In the genomic region with DNA sequence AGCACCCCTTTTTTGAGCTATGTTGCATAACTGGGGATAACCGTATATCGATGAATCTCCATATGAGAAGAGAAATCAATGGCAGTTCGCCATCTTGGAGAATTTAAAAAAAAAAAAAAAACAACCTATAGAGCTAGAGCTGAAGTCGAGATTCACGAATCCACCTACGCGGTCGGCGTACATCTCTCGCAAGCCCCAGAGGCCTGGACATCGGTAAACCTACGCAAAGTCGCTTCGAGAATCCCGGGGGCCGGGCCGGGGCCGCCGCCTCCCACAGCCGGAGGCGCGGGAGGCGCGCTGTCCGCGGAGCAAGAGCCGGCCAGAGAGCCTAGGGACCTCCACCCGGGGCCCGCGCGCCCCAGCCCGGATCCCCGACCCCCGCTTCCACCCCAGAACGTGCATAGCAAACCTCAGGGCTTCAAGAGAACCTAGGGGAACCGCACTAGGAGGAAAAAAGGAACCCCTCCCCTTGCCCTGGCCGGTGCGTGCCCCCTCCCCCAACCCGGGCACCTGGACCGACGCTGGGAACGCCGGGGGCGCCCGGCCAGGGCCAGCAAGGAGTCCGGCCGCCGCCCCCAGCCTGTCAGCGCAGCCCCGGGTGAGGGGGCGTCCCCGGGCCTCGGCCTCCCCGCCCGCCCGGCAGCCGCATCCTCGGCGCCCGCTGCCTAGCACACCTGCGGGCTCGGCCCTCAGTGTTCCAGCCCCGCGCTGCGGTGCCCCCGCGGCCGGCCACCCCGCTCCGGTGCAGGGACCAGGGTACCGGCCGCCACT, we compare ENCODE assay signal across 8 cellular contexts. TPM values are rescaled to one million over a fixed set of nuclear protein-coding genes. Genes with fewer than 3 reads are reported as not detected.
DNase-seq lines count a peak whose midpoint lies in the region; ATAC-seq, FAIRE-seq and TF ChIP-seq lines count a peak whose summit lies in the region.

No MANE protein-coding gene starts in this region.

- POLR2A ChIA-PET in A549 (lab: Yijun Ruan, JAX), result interaction anchor here (0.6 to 3.0 kb wide), 7 partner anchors 14 to 525 kb away, joined by 3 to 43 read pairs (median 4); no protein-coding TSS in a partner anchor
- POLR2A ChIA-PET in activated CD8-positive, alpha-beta T cell treated with anti-CD3 and anti-CD28 coated beads for 36 hours (lab: Charles Lee), result interaction anchor here (0.8 to 0.9 kb wide), 2 partner anchors 20 to 214 kb away, joined by 3 read pairs; no protein-coding TSS in a partner anchor

- DNase-seq in A549 (ENCODE audit: low read depth in 1 of 2, low spot score in 1 of 2), result peak; percentile 29 to 88
- DNase-seq in NCI-H226, result peak; percentile 62
- peak; percentile 89 for DNase-seq in activated CD8-positive, alpha-beta T cell treated with anti-CD3 and anti-CD28 coated beads for 36 hours
- peak; percentile 86 for DNase-seq in ecto neural progenitor cell (ENCODE audit: low spot score)
- DNase-seq in lower leg skin (ENCODE audit: low spot score in 2 of 2), result peak; percentile 49 to 93
- peak; percentile 68 for DNase-seq in stimulated activated CD4-positive, alpha-beta T cell treated with anti-CD3 and anti-CD28 coated beads, Interleukin-4, amount 100 ng/mL, for 24 hours

- under 1% methylated on average over 20 of the region's 72 CpGs for WGBS in A549 (ENCODE audit: missing lambda C conversion rate)
- 1 to 2% methylated on average over 31 to 38 of the region's 72 CpGs for WGBS in lower leg skin, 2 donors

- H3K9me3 ChIP-seq in A549, result no peaks in the 10 kb centered on the region

- TF ChIP-seq POLR2A in A549 (IDR thresholded peaks at IDR 0.05; ENCODE audit: low read length) (no peak), lower leg skin (IDR thresholded peaks at IDR 0.05) (no peak)

- peak overlapping the region; percentile 98 to 99 for H3K27ac ChIP-seq in A549

- H3K4me1 ChIP-seq in A549, result peaks cover 35% of the 10 kb centered on the region

- no peak for FAIRE-seq in A549 (lab: Jason Lieb, UNC)

- TF ChIP-seq CTCF in A549 (IDR thresholded peaks at IDR 0.05) (no peak), lower leg skin (IDR thresholded peaks at IDR 0.05) (no peak)
- no peak for TF ChIP-seq CTCF in activated CD8-positive, alpha-beta T cell treated with anti-CD3 and anti-CD28 coated beads for 36 hours (IDR thresholded peaks at IDR 0.05)

- intact Hi-C loops in activated CD8-positive, alpha-beta T cell treated with anti-CD3 and anti-CD28 coated beads for 36 hours (cut with micrococcal nuclease), result loop anchor here (5.0 to 10.0 kb wide), 2 partner anchors 212 to 525 kb away; no protein-coding TSS in a partner anchor
- intact Hi-C loops in lower leg skin (cut with DNase I; ENCODE audit: low total_unique reads), result loop anchor here (5.0 to 10.0 kb wide), 2 partner anchors 245 to 527 kb away; no protein-coding TSS in a partner anchor

- peaks cover 18% of the 10 kb centered on the region for H3K27me3 Mint-ChIP-seq in activated CD8-positive, alpha-beta T cell treated with anti-CD3 and anti-CD28 coated beads for 36 hours

- no peak for TF ChIP-seq RAD21 in A549 (conservative IDR thresholded peaks at IDR 0.05 in 1 of 2, IDR thresholded peaks at IDR 0.05 in 1 of 2)

- H3K4me2 ChIP-seq in A549, result peak overlapping the region; percentile 76

- H3K4me3 ChIP-seq in A549 (peak overlapping the region; percentile 91), lower leg skin (ENCODE audit: low read depth, poor library complexity, severe bottlenecking) (peak overlapping the region; percentile 56)

- H3K36me3 Mint-ChIP-seq in activated CD8-positive, alpha-beta T cell treated with anti-CD3 and anti-CD28 coated beads for 36 hours (ENCODE audit: low read depth), result no peaks in the 10 kb centered on the region

- peak overlapping the region; percentile 59 for H3K27ac Mint-ChIP-seq in activated CD8-positive, alpha-beta T cell treated with anti-CD3 and anti-CD28 coated beads for 36 hours

- no peak for TF ChIP-seq EP300 in A549 (IDR thresholded peaks at IDR 0.05)

- ATAC-seq in A549 (peak; percentile 60 to 73), GM18868 (IDR thresholded peaks at IDR 0.05; ENCODE audit: unreplicated experiment) (peak; percentile 64), HG03108 (IDR thresholded peaks at IDR 0.05; ENCODE audit: unreplicated experiment) (peak; percentile 57)
- ATAC-seq in activated CD8-positive, alpha-beta T cell treated with anti-CD3 and anti-CD28 coated beads for 36 hours, result peak; percentile 74

- H3K4me1 Mint-ChIP-seq in activated CD8-positive, alpha-beta T cell treated with anti-CD3 and anti-CD28 coated beads for 36 hours (ENCODE audit: low read depth), result peaks cover 16% of the 10 kb centered on the region

- CTCF ChIA-PET in A549 (lab: Yijun Ruan, JAX), result interaction anchor here (0.6 to 7.9 kb wide), 6 partner anchors 33 to 271 kb away, joined by 3 to 80 read pairs (median 4); no protein-coding TSS in a partner anchor
- CTCF ChIA-PET in activated CD8-positive, alpha-beta T cell treated with anti-CD3 and anti-CD28 coated beads for 36 hours (lab: Charles Lee), result interaction anchor here (0.7 to 4.8 kb wide), 5 partner anchors 208 to 250 kb away, joined by 3 to 56 read pairs (median 3); no protein-coding TSS in a partner anchor

- H3K9me3 Mint-ChIP-seq in activated CD8-positive, alpha-beta T cell treated with anti-CD3 and anti-CD28 coated beads for 36 hours, result no peaks in the 10 kb centered on the region

- H3K4me3 Mint-ChIP-seq in activated CD8-positive, alpha-beta T cell treated with anti-CD3 and anti-CD28 coated beads for 36 hours, result peak overlapping the region; percentile 84

TF ChIP-seq in A549, 52 proteins besides CTCF, POLR2A, EP300 and RAD21:
- TF ChIP-seq FOXS1 (CRISPR knock-in tag; IDR thresholded peaks at IDR 0.05) (no peak), TP53 (CRISPR knock-in tag; IDR thresholded peaks at IDR 0.05) (no peak), CHD4 (IDR thresholded peaks at IDR 0.05; ENCODE audit: borderline replicate concordance) (no peak), FOSL2 (IDR thresholded peaks at IDR 0.05) (no peak), FOSL2 (CRISPR knock-in tag; IDR thresholded peaks at IDR 0.05) (no peak), ELK1 (IDR thresholded peaks at IDR 0.05; ENCODE audit: low read depth, low read length) (no peak), RNF2 (IDR thresholded peaks at IDR 0.05; ENCODE audit: borderline replicate concordance, low read depth) (no peak), EHMT2 (IDR thresholded peaks at IDR 0.05; ENCODE audit: low read depth) (no peak), NR3C1 (IDR thresholded peaks at IDR 0.05) (no peak), PHF8 (IDR thresholded peaks at IDR 0.05; ENCODE audit: borderline replicate concordance, low read depth) (peak; percentile 43; the same call in 1 of the 2 replicates), NPAS2 (CRISPR knock-in tag; IDR thresholded peaks at IDR 0.05; ENCODE audit: borderline replicate concordance) (no peak), HOXA7 (CRISPR knock-in tag; IDR thresholded peaks at IDR 0.05) (no peak), HOXB13 (CRISPR knock-in tag; IDR thresholded peaks at IDR 0.05; ENCODE audit: low read depth) (no peak), TFCP2L1 (CRISPR knock-in tag; IDR thresholded peaks at IDR 0.05) (0 out of 2 replicates have a peak, but pooled peaks have one; percentile 16), CEBPB (IDR thresholded peaks at IDR 0.05) (no peak), ZNF302 (CRISPR knock-in tag; IDR thresholded peaks at IDR 0.05) (no peak), ESRRA (IDR thresholded peaks at IDR 0.05; ENCODE audit: borderline replicate concordance, low read length) (no peak)

RNA-seq across cellular contexts. Expression of gene PFN2, which starts 0.6 kb away (rescaled TPM):
- polyA plus RNA-seq in A549 (2011; rRNA removed), result 406 and 539 TPM in 2 replicates
- 191 and 210 TPM in 2 replicates for polyA plus RNA-seq in A549 (2012; cell fraction: cytosol; rRNA removed)
- polyA plus RNA-seq in A549 (2012; cell fraction: nucleus; rRNA removed), result 78.8 and 97.0 TPM in 2 replicates
- polyA plus RNA-seq in A549 (2017; fragmentation: RNase III; extraction: RNeasy Plus Mini Kit Qiagen cat#74134 plus additional on column Dnase treatment), result 201 to 231 TPM (median 222 TPM) in 3 replicates
- 117 and 129 TPM in 2 replicates for polyA minus RNA-seq in A549 (2011; rRNA and poly(A)+ RNA removed)
- total RNA-seq in activated CD8-positive, alpha-beta T cell treated with anti-CD3 and anti-CD28 coated beads for 36 hours, result 1 to 10 TPM; 4.2 to 4.7 TPM
- 10 to 100 TPM in 2 of 4 donors, 1 to 10 TPM in 2; 7.1 to 15.9 (median 12.6) TPM for total RNA-seq in lower leg skin

Comparison
In these comparisons a context has a peak if more than half of its experiments do, and no peak if none do; other contexts are left out.
1. Peak in every context shown above with its lines: DNase-seq, ATAC-seq, H3K4me3 ChIP-seq and H3K27ac ChIP-seq.